Comparison of ENCODE assay signal across 22 cellular contexts in the genomic region with DNA sequence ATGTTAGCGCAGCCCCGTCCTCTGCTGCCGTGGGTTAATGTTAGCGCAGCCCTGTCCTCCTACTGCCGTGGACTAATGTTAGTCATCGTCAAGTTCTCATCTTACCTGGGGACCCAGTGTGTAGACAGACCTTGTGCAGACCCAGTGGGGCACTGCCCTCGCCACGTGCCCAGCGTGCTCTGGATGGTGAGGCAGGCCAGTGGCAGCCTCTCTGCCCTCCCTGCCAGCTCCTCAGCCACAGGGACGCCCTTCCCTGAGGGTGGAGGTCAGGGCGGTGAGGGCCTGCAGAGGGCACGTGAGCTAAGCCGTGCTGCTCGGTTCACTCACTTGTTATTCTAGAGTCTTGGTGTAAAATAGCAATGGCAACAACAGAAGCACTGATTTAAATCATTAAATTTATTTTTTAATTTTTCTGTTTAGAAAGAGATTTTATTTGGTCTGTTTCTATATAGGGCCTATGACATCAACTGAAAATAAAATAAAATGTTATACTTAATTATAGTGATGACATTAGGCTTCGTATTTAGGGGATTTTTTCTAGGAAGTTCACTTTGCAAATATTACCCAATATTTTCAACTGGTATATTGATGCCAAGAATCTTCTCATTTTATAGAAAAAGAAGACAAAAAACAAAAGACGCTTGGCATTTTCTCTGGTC. TPM values are rescaled to one million over a fixed set of nuclear protein-coding genes. Genes with fewer than 3 reads are reported as not detected.
DNase-seq lines count a peak whose midpoint lies in the region; ATAC-seq and TF ChIP-seq lines count a peak whose summit lies in the region.
"Had no signal": no experiment of that assay in that cellular context is flagged by ENCODE, and none has a peak within 500 bp of the region (broad histone marks: within the 10 kb centered on the region; RNA-seq: fewer than 3 reads in every experiment).

No MANE protein-coding gene starts in this region.

- no peak for TF ChIP-seq POLR2A in heart left ventricle (IDR thresholded peaks at IDR 0.05)

- TF ChIP-seq CTCF in heart left ventricle (IDR thresholded peaks at IDR 0.05), result no peak

- H3K4me3 ChIP-seq in heart left ventricle, result no peak overlapping the region

- peaks cover 0 to 34% (median 6%) of the 10 kb centered on the region in 9 donors for H3K36me3 ChIP-seq in heart left ventricle

- H3K9me3 ChIP-seq in heart left ventricle, result no peaks in the 10 kb centered on the region

- peak overlapping the region; percentile 99 for H3K27ac ChIP-seq in angular gyrus (ENCODE audit: low read depth, low read length)
- H3K27ac ChIP-seq in heart left ventricle, result peak overlapping the region in 8 of 12 donors; percentile 1 to 55 (median 18)

- ATAC-seq in heart left ventricle (peak; percentile 80 to 95 (median 88)), GM18498 (IDR thresholded peaks at IDR 0.05; ENCODE audit: unreplicated experiment) (no peak)

- 64 to 73% (median 68%) methylated on average over 11 to 16 of the region's 16 CpGs for WGBS in heart left ventricle, 4 donors

- DNase-seq in heart left ventricle (peak; percentile 51 to 82 (median 67)), pons (ENCODE audit: low spot score) (peak; percentile 41), GM19240 (ENCODE audit: insufficient read length, low spot score) (no peak), NCI-H1436 (lab: John Stamatoyannopoulos, UW) (no peak), kidney tubule cell (ENCODE audit: low spot score) (no peak)
- DNase-seq: AML-193; CD4-positive, CD25-positive, alpha-beta regulatory T cell; COR-L47; DMS 273 treated with DMSO at 0.1 percent for 48 hours; DND-41; GOT3; KBM-7; NCI-H1105; NCI-H187; NCI-H2107; NCI-H2227 treated with DMSO at 0.1 percent for 48 hours; NCI-H510A treated with DMSO at 0.1 percent for 48 hours; NCI-H774; OCI-M1 had no signal

- peaks cover 0 to 11% (median 6%) of the 10 kb centered on the region in 12 donors for H3K4me1 ChIP-seq in heart left ventricle

- no peaks in the 10 kb centered on the region for H3K27me3 ChIP-seq in heart left ventricle

- intact Hi-C loops in heart left ventricle (cut with DNase I), result no loop called here

RNA-seq across cellular contexts. Expression of gene NKX6-2, which starts 48.4 kb away (rescaled TPM):
- total RNA-seq in heart left ventricle, result not detected
- under 1 TPM; 0.03 to 0.27 TPM for polyA plus RNA-seq in heart left ventricle
- total RNA-seq: CD4-positive, CD25-positive, alpha-beta regulatory T cell; RPMI7951 had no signal

Comparison
In these comparisons a context has a peak if more than half of its experiments do, and no peak if none do; other contexts are left out.
1. DNase-seq: peak in heart left ventricle (5 of 5) and pons (single experiment); none in GM19240 (single experiment), NCI-H1436 (single experiment) and kidney tubule cell (single experiment).